17 cellular contexts compared by ENCODE assay signal in genomic region chr1:217343907-217344306, GRCh38.
DNase-seq lines count a peak whose midpoint lies in the region; TF ChIP-seq lines count a peak whose summit lies in the region.
"Had no signal": no experiment of that assay in that cellular context is flagged by ENCODE, and none has a peak within 500 bp of the region (broad histone marks: within the 10 kb centered on the region; RNA-seq: fewer than 3 reads in every experiment).

No MANE protein-coding gene starts in this region.

- no peaks in the 10 kb centered on the region for H3K36me3 ChIP-seq in OCI-LY3 (replicated peaks; ENCODE audit: low read depth, low read length)
- H3K36me3 ChIP-seq in neural progenitor cell = no peaks in the 10 kb centered on the region
- H3K36me3 ChIP-seq in SK-N-SH (replicated peaks in 1 of 2; ENCODE audit: control insufficient read depth in 1 of 2, insufficient read depth in 2 of 2, low read length in 1 of 2) = no peaks in the 10 kb centered on the region

- H3K79me1 ChIP-seq in H9 (ENCODE audit: insufficient read depth, low read depth, low read length, poor library complexity, severe bottlenecking) = no peaks in the 10 kb centered on the region

- H3K4me3 Mint-ChIP-seq in H9 (no peak overlapping the region), neural progenitor cell (no peak overlapping the region)
- H3K4me3 Mint-ChIP-seq: activated T-helper 17 cell treated with anti-CD3 and anti-CD28 coated beads, Interleukin-2, amount 50 U/mL, for 72 hours; B cell had no signal

- H3K27me3 ChIP-seq in H9 (ENCODE audit: insufficient read depth, low read length) (no peaks in the 10 kb centered on the region), OCI-LY3 (ENCODE audit: low read depth, low read length) (peaks cover under 1% of the 10 kb centered on the region; the same call in 1 of the 2 replicates), neural progenitor cell (no peaks in the 10 kb centered on the region), SK-N-SH (ENCODE audit: insufficient read depth) (no peaks in the 10 kb centered on the region)
- H3K27me3 ChIP-seq: hepatocyte, testis had no signal

- H4K5ac ChIP-seq in H9 (ENCODE audit: insufficient read length, low read depth, low read length) = no peak overlapping the region

- H3T11ph ChIP-seq in H9 (ENCODE audit: low read length) = no peak overlapping the region

- no peaks in the 10 kb centered on the region for H3K23me2 ChIP-seq in H9 (ENCODE audit: insufficient read length, low read depth, low read length, poor library complexity, severe bottlenecking)

- no peak overlapping the region for H3K4me2 ChIP-seq in H9 (ENCODE audit: insufficient read depth, insufficient read length, low read length)
- peak overlapping the region; percentile 24 for H3K4me2 ChIP-seq in OCI-LY3 (ENCODE audit: low read length)
- peak overlapping the region; percentile 10 for H3K4me2 ChIP-seq in neural progenitor cell
- no peak overlapping the region for H3K4me2 ChIP-seq in SK-N-SH
- H3K4me2 ChIP-seq: hepatocyte had no signal

- no peak overlapping the region for H3K4ac ChIP-seq in H9 (ENCODE audit: low read depth, low read length)

- H3K18ac ChIP-seq in H9 (ENCODE audit: insufficient read length, low read depth, low read length) = no peak overlapping the region

- peak; percentile 43 for DNase-seq in H9
- peak; percentile 46 for DNase-seq in NCI-H146 treated with DMSO at 0.1 percent for 48 hours (lab: John Stamatoyannopoulos, UW; ENCODE audit: unreplicated experiment)
- peak; percentile 21 for DNase-seq in neural progenitor cell (ENCODE audit: low spot score)
- no peak for DNase-seq in SK-N-SH
- DNase-seq in NOMO-1 treated with DMSO at 0.1 percent for 48 hours (lab: John Stamatoyannopoulos, UW; ENCODE audit: unreplicated experiment) = no peak
- DNase-seq in GM10248 (ENCODE audit: extremely low spot score) = no peak
- DNase-seq: activated CD4-positive, CD25-positive, alpha-beta regulatory T cell; effector CD4-positive, alpha-beta T cell; IMR-90; left cardiac atrium; MM.1S; stimulated activated CD4-positive, alpha-beta T cell treated with anti-CD3 and anti-CD28 coated beads, Interleukin-4, amount 100 ng/mL, for 4 hours; testis had no signal

- CTCF ChIA-PET in SK-N-SH (lab: Yijun Ruan, JAX) = interaction anchor here (1.1 kb wide), 1 partner anchor 10 kb away, joined by 3 read pairs; no protein-coding TSS in a partner anchor
- CTCF ChIA-PET in GM10248 (lab: Yijun Ruan, JAX) = interaction anchor here (0.8 kb wide), 1 partner anchor 9 kb away, joined by 3 read pairs; no protein-coding TSS in a partner anchor

- peaks cover 2% of the 10 kb centered on the region; the same call in 1 of the 2 replicates for H3K4me1 ChIP-seq in H9 (ENCODE audit: insufficient read depth, low read length)
- peaks cover 42% of the 10 kb centered on the region for H3K4me1 ChIP-seq in OCI-LY3 (ENCODE audit: low read length)
- peaks cover 15% of the 10 kb centered on the region for H3K4me1 ChIP-seq in neural progenitor cell
- no peaks in the 10 kb centered on the region for H3K4me1 ChIP-seq in SK-N-SH (ENCODE audit: control insufficient read depth in 1 of 2, insufficient read depth in 2 of 2, low read depth in 1 of 2, low read length in 1 of 2)
- H3K4me1 ChIP-seq: testis had no signal

- TF ChIP-seq CTCF in H9 (conservative IDR thresholded peaks at IDR 0.05) (no peak), OCI-LY3 (IDR thresholded peaks at IDR 0.05; ENCODE audit: low read depth, low read length) (no peak), neural progenitor cell (IDR thresholded peaks at IDR 0.05) (no peak), SK-N-SH (IDR thresholded peaks at IDR 0.05) (no peak), GM10248 (IDR thresholded peaks at IDR 0.05; ENCODE audit: control extremely low read depth, extremely low read depth, low read depth, missing control alignments) (no peak)

- no peaks in the 10 kb centered on the region for H3K36me3 Mint-ChIP-seq in H9 (ENCODE audit: insufficient read depth in 1 of 3, low read depth in 3 of 3)
- no peaks in the 10 kb centered on the region for H3K36me3 Mint-ChIP-seq in neural progenitor cell

- H4K91ac ChIP-seq in H9 (ENCODE audit: insufficient read length, low read depth, low read length) = no peak overlapping the region

- H4K8ac ChIP-seq in H9 (replicated peaks; ENCODE audit: insufficient read length, low read depth, low read length) = no peak overlapping the region

- no peak overlapping the region for H3K27ac ChIP-seq in H9 (ENCODE audit: insufficient read length, low read depth, low read length)
- H3K27ac ChIP-seq in OCI-LY3 (ENCODE audit: low read length) = no peak overlapping the region
- no peak overlapping the region for H3K27ac ChIP-seq in neural progenitor cell
- H3K27ac ChIP-seq in SK-N-SH (ENCODE audit: low read depth in 2 of 2, low read length in 1 of 2) = no peak overlapping the region
- H3K27ac ChIP-seq: hepatocyte, testis had no signal

- H2BK15ac ChIP-seq in H9 (ENCODE audit: low read depth, low read length) = no peak overlapping the region

- TF ChIP-seq RAD21 in SK-N-SH (IDR thresholded peaks at IDR 0.05; ENCODE audit: low read length) = no peak

- H2BK120ac ChIP-seq in H9 (ENCODE audit: low read depth, low read length, poor library complexity, severe bottlenecking) = no peak overlapping the region

- no peak overlapping the region; the same call in 1 of the 2 replicates for H3K14ac ChIP-seq in H9 (ENCODE audit: insufficient read depth, low read length)

- TF ChIP-seq EP300 in SK-N-SH (IDR thresholded peaks at IDR 0.05; ENCODE audit: borderline replicate concordance in 1 of 2, low read depth in 1 of 2, low read length in 1 of 2) = no peak

- 0 out of 7 replicates have a peak overlapping the region, but pooled peaks of 1 of the 3 experiments have one; percentile 22 for H3K27ac Mint-ChIP-seq in H9
- H3K27ac Mint-ChIP-seq in neural progenitor cell = no peak overlapping the region
- H3K27ac Mint-ChIP-seq: activated T-helper 17 cell treated with anti-CD3 and anti-CD28 coated beads, Interleukin-2, amount 50 U/mL, for 72 hours; B cell had no signal

- H3K9me3 ChIP-seq in H9 (ENCODE audit: control insufficient read depth, low read depth, low read length) (no peaks in the 10 kb centered on the region), OCI-LY3 (ENCODE audit: insufficient read depth, low read length) (no peaks in the 10 kb centered on the region), neural progenitor cell (ENCODE audit: low read depth) (no peaks in the 10 kb centered on the region), SK-N-SH (no peaks in the 10 kb centered on the region)
- H3K9me3 ChIP-seq: testis had no signal

- H3K27me3 Mint-ChIP-seq in H9 (ENCODE audit: low read depth) = no peaks in the 10 kb centered on the region; the same call in none of the 2 replicates
- no peaks in the 10 kb centered on the region for H3K27me3 Mint-ChIP-seq in neural progenitor cell (ENCODE audit: insufficient read depth, low read depth)
- H3K27me3 Mint-ChIP-seq: activated T-helper 17 cell treated with anti-CD3 and anti-CD28 coated beads, Interleukin-2, amount 50 U/mL, for 72 hours; B cell had no signal

- H3K4me1 Mint-ChIP-seq in H9 = peaks cover 13 to 18% of the 10 kb centered on the region in 2 experiments
- H3K4me1 Mint-ChIP-seq in neural progenitor cell = peaks cover 16% of the 10 kb centered on the region
- H3K4me1 Mint-ChIP-seq: activated T-helper 17 cell treated with anti-CD3 and anti-CD28 coated beads, Interleukin-2, amount 50 U/mL, for 72 hours; B cell had no signal

- POLR2A ChIA-PET in SK-N-SH (lab: Yijun Ruan, JAX) (no interaction called here), GM10248 (lab: Yijun Ruan, JAX) (no interaction called here)

- no peak overlapping the region for H3K4me3 ChIP-seq in OCI-LY3 (ENCODE audit: low read length)
- no peak overlapping the region for H3K4me3 ChIP-seq in neural progenitor cell
- H3K4me3 ChIP-seq in SK-N-SH (ENCODE audit: low read depth in 2 of 2, low read length in 1 of 2) = no peak overlapping the region
- H3K4me3 ChIP-seq: hepatocyte, testis had no signal

- H3K9me3 Mint-ChIP-seq in H9 (peaks cover 0 to 5% of the 10 kb centered on the region in 2 experiments; a peak in 2 of 5 replicates), neural progenitor cell (no peaks in the 10 kb centered on the region)

- H3F3A ChIP-seq in neural progenitor cell (ENCODE audit: low read depth) = no peaks in the 10 kb centered on the region
- no peaks in the 10 kb centered on the region for H3F3A ChIP-seq in SK-N-SH (replicated peaks; ENCODE audit: insufficient read depth)

- no peak overlapping the region for H3K9ac ChIP-seq in H9 (ENCODE audit: extremely low read depth, insufficient read length, low read length)
- no peak overlapping the region for H3K9ac ChIP-seq in OCI-LY3 (ENCODE audit: low read length)
- H3K9ac ChIP-seq in neural progenitor cell = no peak overlapping the region
- no peak overlapping the region for H3K9ac ChIP-seq in SK-N-SH

- H3K79me2 ChIP-seq in H9 (ENCODE audit: insufficient read depth, low read length) = no peaks in the 10 kb centered on the region
- no peaks in the 10 kb centered on the region for H3K79me2 ChIP-seq in OCI-LY3 (ENCODE audit: low read length)
- no peaks in the 10 kb centered on the region for H3K79me2 ChIP-seq in neural progenitor cell (ENCODE audit: low read depth)
- no peaks in the 10 kb centered on the region for H3K79me2 ChIP-seq in SK-N-SH (ENCODE audit: insufficient read depth)
- H3K79me2 ChIP-seq: hepatocyte had no signal

- no peak overlapping the region for H2BK20ac ChIP-seq in H9 (ENCODE audit: low read depth, low read length, poor library complexity, severe bottlenecking)

- no peak overlapping the region for H3K23ac ChIP-seq in H9 (ENCODE audit: insufficient read length, low read depth, low read length)

- no peak overlapping the region for H3K56ac ChIP-seq in H9 (ENCODE audit: insufficient read length, low read depth, low read length)

- no peak overlapping the region for H2BK5ac ChIP-seq in H9 (ENCODE audit: insufficient read length, low read length)

- H4K20me1 ChIP-seq in H9 (ENCODE audit: control insufficient read depth, insufficient read depth, insufficient read length) = no peaks in the 10 kb centered on the region
- H4K20me1 ChIP-seq in OCI-LY3 (ENCODE audit: insufficient read depth, low read length) = no peaks in the 10 kb centered on the region
- no peaks in the 10 kb centered on the region for H4K20me1 ChIP-seq in neural progenitor cell (ENCODE audit: low read depth)
- no peaks in the 10 kb centered on the region for H4K20me1 ChIP-seq in SK-N-SH (ENCODE audit: insufficient read depth)

- no peak overlapping the region for H2AK5ac ChIP-seq in H9 (ENCODE audit: insufficient read length, low read length)

- no CpG with 5 or more reads among the region's 8 CpGs for WGBS in H9 (ENCODE audit: extremely low coverage, insufficient read length, low lambda C conversion rate)
- 62% methylated on average over 8 of the region's 8 CpGs for whole genome bisulfite sequencing in SK-N-SH (ENCODE audit: low lambda C conversion rate)

- no peak overlapping the region for H2BK12ac ChIP-seq in H9 (ENCODE audit: insufficient read length, low read depth, low read length)

- H2AFZ ChIP-seq in H9 (ENCODE audit: low read length) (no peak overlapping the region), OCI-LY3 (ENCODE audit: low read depth, low read length) (no peak overlapping the region), neural progenitor cell (replicated peaks) (no peak overlapping the region), SK-N-SH (ENCODE audit: low read depth) (no peak overlapping the region)
- H2AFZ ChIP-seq: hepatocyte had no signal

- H3K9me2 ChIP-seq in SK-N-SH = no peaks in the 10 kb centered on the region

TF ChIP-seq in SK-N-SH, 30 proteins besides CTCF, POLR2A, EP300 and RAD21 (continues in another document):
- no peak for TF ChIP-seq FOXM1 (IDR thresholded peaks at IDR 0.05; ENCODE audit: low read depth)

Comparison
In these comparisons a context has a peak if more than half of its experiments do, and no peak if none do; other contexts are left out.
1. DNase-seq: peak in H9 (single experiment), NCI-H146 treated with DMSO at 0.1 percent for 48 hours (single experiment) and neural progenitor cell (single experiment); none in SK-N-SH (single experiment), NOMO-1 treated with DMSO at 0.1 percent for 48 hours (single experiment) and GM10248 (single experiment).
2. H3K4me2 ChIP-seq: peak in OCI-LY3 (single experiment) and neural progenitor cell (single experiment); none in H9 (single experiment) and SK-N-SH (single experiment).